In the genomic region with DNA sequence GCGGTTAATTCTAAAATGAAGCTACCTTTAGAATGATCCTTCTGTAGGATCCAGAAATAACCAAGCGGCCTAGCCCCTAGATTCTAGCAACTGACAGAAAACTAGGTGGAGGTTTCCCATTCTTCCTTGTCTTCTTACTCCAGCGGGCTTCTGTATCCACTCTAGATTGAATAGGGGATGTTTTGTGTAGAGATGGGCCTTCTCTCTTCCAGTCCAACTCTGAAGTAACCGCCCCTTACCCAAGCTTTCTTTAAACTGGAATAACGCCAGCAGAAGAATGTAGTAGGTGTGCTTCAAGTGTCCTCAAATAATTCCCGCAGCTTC, we compare ENCODE assay signal across 8 cellular contexts. TPM values are rescaled to one million over a fixed set of nuclear protein-coding genes. Genes with fewer than 3 reads are reported as not detected.
A peak's percentile ranks its signal among the peaks of the same experiment; 100 is the strongest.
DNase-seq lines count a peak whose midpoint lies in the region; ATAC-seq and TF ChIP-seq lines count a peak whose summit lies in the region.

No MANE protein-coding gene starts in this region.

- H3K4me3 Mint-ChIP-seq in effector memory CD8-positive, alpha-beta T cell, result peak overlapping the region; percentile 93 to 95
- peak overlapping the region; percentile 100 for H3K4me3 Mint-ChIP-seq in osteocyte (ENCODE audit: unreplicated experiment)

- peaks cover 16 to 21% of the 10 kb centered on the region in 2 donors for H3K4me1 Mint-ChIP-seq in effector memory CD8-positive, alpha-beta T cell (ENCODE audit: low read depth in 2 of 2)
- H3K4me1 Mint-ChIP-seq in osteocyte (ENCODE audit: unreplicated experiment), result peaks cover 42% of the 10 kb centered on the region

- H3K4me3 ChIP-seq in AG10803 (ENCODE audit: low read length), result peak overlapping the region; percentile 95
- peak overlapping the region; percentile 90 for H3K4me3 ChIP-seq in Jurkat, Clone E6-1 (ENCODE audit: low read length)

- peak; percentile 10 for ATAC-seq in GM21381 (IDR thresholded peaks at IDR 0.05; ENCODE audit: unreplicated experiment)
- peak; percentile 1 for ATAC-seq in effector memory CD8-positive, alpha-beta T cell (replicated peaks)
- ATAC-seq in esophagus mucosa, result no peak

- no peaks in the 10 kb centered on the region for H3K9me3 Mint-ChIP-seq in effector memory CD8-positive, alpha-beta T cell
- no peaks in the 10 kb centered on the region for H3K9me3 Mint-ChIP-seq in osteocyte (ENCODE audit: unreplicated experiment)

- peak overlapping the region; percentile 92 to 97 for H3K27ac Mint-ChIP-seq in effector memory CD8-positive, alpha-beta T cell
- peak overlapping the region; percentile 98 for H3K27ac Mint-ChIP-seq in osteocyte (ENCODE audit: unreplicated experiment)

- peaks cover 8% of the 10 kb centered on the region for H3K36me3 Mint-ChIP-seq in effector memory CD8-positive, alpha-beta T cell (ENCODE audit: insufficient read depth)
- peaks cover 15% of the 10 kb centered on the region for H3K36me3 Mint-ChIP-seq in osteocyte (ENCODE audit: unreplicated experiment)

- no peak for TF ChIP-seq CTCF in AG10803 (conservative IDR thresholded peaks at IDR 0.05; ENCODE audit: low read length)
- TF ChIP-seq CTCF in osteocyte (IDR thresholded peaks at IDR 0.05), result no peak

- H3K27me3 Mint-ChIP-seq in effector memory CD8-positive, alpha-beta T cell, result peaks cover 0 to under 1% of the 10 kb centered on the region in 2 donors
- H3K27me3 Mint-ChIP-seq in osteocyte (ENCODE audit: unreplicated experiment), result peaks cover 19% of the 10 kb centered on the region

- DNase-seq in AG10803 (ENCODE audit: low read depth) (no peak), osteocyte (ENCODE audit: extremely low spot score, unreplicated experiment) (no peak), inferior parietal cortex (ENCODE audit: extremely low spot score) (no peak), NCI-H2081 treated with DMSO at 0.1 percent for 48 hours (lab: John Stamatoyannopoulos, UW) (no peak)
- no peak for DNase-seq in Jurkat, Clone E6-1 (ENCODE audit: low read depth, low spot score)
- no peak for DNase-seq in effector memory CD8-positive, alpha-beta T cell

RNA-seq across cellular contexts. Expression of gene TMEM184C, which starts 0.4 kb away (rescaled TPM):
- 12.6 TPM for polyA plus RNA-seq in Jurkat, Clone E6-1 (2012; ENCODE audit: insufficient read depth, insufficient read length)
- total RNA-seq in osteocyte (39.7 and 45.5 TPM in 2 replicates), esophagus mucosa (18.1 TPM)
